In the genomic region with DNA sequence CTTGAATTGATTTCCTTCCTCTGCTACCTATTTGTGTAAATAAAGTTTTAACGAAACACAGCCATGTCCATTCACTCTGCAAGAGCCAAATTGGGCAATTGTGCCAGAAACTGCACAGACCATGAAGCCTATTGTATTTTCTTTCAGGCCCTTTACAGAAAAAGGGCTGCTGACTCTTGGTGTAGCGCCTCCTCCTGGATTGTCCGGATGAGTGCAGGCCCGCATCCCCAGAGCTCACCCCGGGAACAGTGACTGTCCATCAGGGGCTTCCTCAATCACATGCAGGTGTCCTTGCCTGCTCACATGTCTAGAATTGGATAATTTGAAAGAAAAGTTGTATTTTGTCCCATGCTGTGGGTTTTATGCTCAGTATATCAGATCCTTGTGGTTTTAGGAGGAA, we compare ENCODE assay signal across 24 cellular contexts.
DNase-seq lines count a peak whose midpoint lies in the region; ATAC-seq and TF ChIP-seq lines count a peak whose summit lies in the region.
"Had no signal": no experiment of that assay in that cellular context is flagged by ENCODE, and none has a peak within 500 bp of the region (broad histone marks: within the 10 kb centered on the region; RNA-seq: fewer than 3 reads in every experiment).

No MANE protein-coding gene starts in this region.

- TF ChIP-seq CTCF in NB4 (IDR thresholded peaks at IDR 0.05; ENCODE audit: low read depth, low read length) (peak; percentile 46), fibroblast of pulmonary artery (IDR thresholded peaks at IDR 0.05; ENCODE audit: low read length, missing control alignments) (peak; percentile 17), retinal pigment epithelial cell (conservative IDR thresholded peaks at IDR 0.05; ENCODE audit: low read depth, low read length) (peak; percentile 29)

- peaks cover 0 to 6% of the 10 kb centered on the region in 2 donors for H3K9me3 Mint-ChIP-seq in effector memory CD8-positive, alpha-beta T cell

- H3K27me3 Mint-ChIP-seq in effector memory CD8-positive, alpha-beta T cell: no peaks in the 10 kb centered on the region
- H3K27me3 Mint-ChIP-seq: activated naive CD4-positive, alpha-beta T cell treated with anti-CD3 and anti-CD28 coated beads, Interleukin-2, amount 50 U/mL, for 24 hours had no signal

- TF ChIP-seq POLR2A in NB4 (IDR thresholded peaks at IDR 0.05; ENCODE audit: extremely low read depth, insufficient read length): no peak

- H3K4me1 Mint-ChIP-seq in effector memory CD8-positive, alpha-beta T cell (ENCODE audit: low read depth in 2 of 2): no peaks in the 10 kb centered on the region
- H3K4me1 Mint-ChIP-seq: activated naive CD4-positive, alpha-beta T cell treated with anti-CD3 and anti-CD28 coated beads, Interleukin-2, amount 50 U/mL, for 24 hours; CD14-positive monocyte; immature natural killer cell had no signal

- H3K36me3 Mint-ChIP-seq in effector memory CD8-positive, alpha-beta T cell (ENCODE audit: insufficient read depth): no peaks in the 10 kb centered on the region
- H3K36me3 Mint-ChIP-seq: activated naive CD4-positive, alpha-beta T cell treated with anti-CD3 and anti-CD28 coated beads, Interleukin-2, amount 50 U/mL, for 24 hours; CD14-positive monocyte; immature natural killer cell had no signal

- no peak overlapping the region for H3K27ac Mint-ChIP-seq in effector memory CD8-positive, alpha-beta T cell
- H3K27ac Mint-ChIP-seq: activated naive CD4-positive, alpha-beta T cell treated with anti-CD3 and anti-CD28 coated beads, Interleukin-2, amount 50 U/mL, for 24 hours; activated T-cell treated with anti-CD3 and anti-CD28 coated beads, Interleukin-2, amount 50 U/mL, for 72 hours; CD14-positive monocyte; immature natural killer cell; T-helper 2 cell treated with Interferon-gamma antibody and Interleukin-4, amounts not matched to agents 5 μg/mL and 100 μg/mL, for 36 hours had no signal

- no peak overlapping the region for H3K4me3 ChIP-seq in NB4 (ENCODE audit: low read depth, low read length)
- H3K4me3 ChIP-seq in fibroblast of pulmonary artery (replicated peaks; ENCODE audit: low read depth, low read length): no peak overlapping the region
- no peak overlapping the region for H3K4me3 ChIP-seq in retinal pigment epithelial cell (ENCODE audit: low read length)
- H3K4me3 ChIP-seq: heart left ventricle, left ventricle myocardium inferior, mucosa of descending colon, SK-N-MC, spleen, uterus had no signal

- no peak for ATAC-seq in effector memory CD8-positive, alpha-beta T cell (replicated peaks)
- ATAC-seq: activated T-cell treated with anti-CD3 and anti-CD28 coated beads, Interleukin-2, amount 50 U/mL, for 72 hours; heart left ventricle; mucosa of descending colon had no signal

- no peak overlapping the region for H3K4me3 Mint-ChIP-seq in effector memory CD8-positive, alpha-beta T cell
- H3K4me3 Mint-ChIP-seq: activated naive CD4-positive, alpha-beta T cell treated with anti-CD3 and anti-CD28 coated beads, Interleukin-2, amount 50 U/mL, for 24 hours; activated T-cell treated with anti-CD3 and anti-CD28 coated beads, Interleukin-2, amount 50 U/mL, for 72 hours; CD14-positive monocyte; immature natural killer cell; T-helper 2 cell treated with Interferon-gamma antibody and Interleukin-4, amounts not matched to agents 5 μg/mL and 100 μg/mL, for 36 hours had no signal

- peak; percentile 6 for DNase-seq in activated CD4-positive, alpha-beta T cell treated with anti-CD3 and anti-CD28 coated beads for 48 hours
- DNase-seq in activated CD4-positive, alpha-beta T cell treated with anti-CD3 and anti-CD28 coated beads, Interleukin-2, amount 50 U/mL, for 4 hours: no peak
- DNase-seq in NB4 (ENCODE audit: low read depth) (peak; percentile 21), fibroblast of pulmonary artery (ENCODE audit: low read depth) (peak; percentile 8), retinal pigment epithelial cell (ENCODE audit: low read depth) (no peak), NCI-H2107 treated with DMSO at 0.1 percent for 48 hours (lab: John Stamatoyannopoulos, UW; ENCODE audit: unreplicated experiment) (no peak), middle frontal gyrus (ENCODE audit: extremely low spot score, low spot score) (no peak)
- DNase-seq in effector memory CD8-positive, alpha-beta T cell: no peak
- DNase-seq: activated CD8-positive, alpha-beta memory T cell treated with anti-CD3 and anti-CD28 coated beads for 24 hours; activated T-cell treated with anti-CD3 and anti-CD28 coated beads, Interleukin-2, amount 50 U/mL, for 72 hours; heart left ventricle; immature natural killer cell; left ventricle myocardium inferior; mucosa of descending colon; NCI-H1694 treated with DMSO at 0.1 percent for 48 hours; NCI-H2227 treated with DMSO at 0.1 percent for 48 hours; NCI-H82; spleen; stimulated activated CD4-positive, alpha-beta T cell treated with anti-CD3 and anti-CD28 coated beads, Interleukin-4, amount 100 ng/mL, for 4 hours; uterus had no signal

Comparison
In these comparisons a context has a peak if more than half of its experiments do, and no peak if none do; other contexts are left out.
1. DNase-seq: peak in activated CD4-positive, alpha-beta T cell treated with anti-CD3 and anti-CD28 coated beads for 48 hours (single experiment), NB4 (single experiment) and fibroblast of pulmonary artery (single experiment); none in activated CD4-positive, alpha-beta T cell treated with anti-CD3 and anti-CD28 coated beads, Interleukin-2, amount 50 U/mL, for 4 hours (0 of 2), retinal pigment epithelial cell (single experiment), NCI-H2107 treated with DMSO at 0.1 percent for 48 hours (single experiment), middle frontal gyrus (single experiment) and effector memory CD8-positive, alpha-beta T cell (0 of 3).
2. Peak in every context shown above with its lines, with median percentiles within 50 percentile points of each other: CTCF ChIP-seq.